11 cellular contexts compared by ENCODE assay signal in genomic region chr20:25238319-25239037, GRCh38. TPM values are rescaled to one million over a fixed set of nuclear protein-coding genes. Genes with fewer than 3 reads are reported as not detected.
DNase-seq lines count a peak whose midpoint lies in the region; ATAC-seq and TF ChIP-seq lines count a peak whose summit lies in the region.
"Had no signal": no experiment of that assay in that cellular context is flagged by ENCODE, and none has a peak within 500 bp of the region (broad histone marks: within the 10 kb centered on the region; RNA-seq: fewer than 3 reads in every experiment).

No MANE protein-coding gene starts in this region.

- H3K9me3 ChIP-seq in esophagus squamous epithelium (no peaks in the 10 kb centered on the region), endodermal cell (ENCODE audit: control insufficient read depth, low read length) (peaks cover 6% of the 10 kb centered on the region)

- H3K27me3 ChIP-seq in esophagus squamous epithelium (no peaks in the 10 kb centered on the region), endodermal cell (ENCODE audit: control insufficient read depth, insufficient read depth, low read length, poor library complexity, severe bottlenecking) (no peaks in the 10 kb centered on the region)

- TF ChIP-seq POLR2A in esophagus squamous epithelium (IDR thresholded peaks at IDR 0.05) = no peak

- ATAC-seq in activated CD8-positive, alpha-beta memory T cell treated with anti-CD3 and anti-CD28 coated beads, Interleukin-2, amount 10 ng/mL, durations not matched to agents 7 days and 5 days = no peak
- ATAC-seq in stimulated activated effector memory CD8-positive, alpha-beta T cell treated with anti-CD3 and anti-CD28 coated beads, Interleukin-12 subunit alpha, Interleukin-12 subunit beta, amount 100 ng/mL, for 72 hours = no peak

- peaks cover 8% of the 10 kb centered on the region for H3K27me3 Mint-ChIP-seq in activated CD8-positive, alpha-beta memory T cell treated with anti-CD3 and anti-CD28 coated beads, Interleukin-2, amount 10 ng/mL, durations not matched to agents 7 days and 5 days
- H3K27me3 Mint-ChIP-seq in endodermal cell (ENCODE audit: insufficient read depth) = peaks cover 7% of the 10 kb centered on the region

- no peak overlapping the region for H3K4me3 Mint-ChIP-seq in activated CD8-positive, alpha-beta memory T cell treated with anti-CD3 and anti-CD28 coated beads, Interleukin-2, amount 10 ng/mL, durations not matched to agents 7 days and 5 days
- peak overlapping the region; percentile 61 for H3K4me3 Mint-ChIP-seq in stimulated activated effector memory CD8-positive, alpha-beta T cell treated with anti-CD3 and anti-CD28 coated beads, Interleukin-12 subunit alpha, Interleukin-12 subunit beta, amount 100 ng/mL, for 72 hours
- H3K4me3 Mint-ChIP-seq in endodermal cell = no peak overlapping the region
- H3K4me3 Mint-ChIP-seq: mesothelial cell of epicardium had no signal

- DNase-seq in activated CD8-positive, alpha-beta memory T cell treated with anti-CD3 and anti-CD28 coated beads, Interleukin-2, amount 10 ng/mL, durations not matched to agents 7 days and 5 days = no peak
- DNase-seq in activated CD8-positive, alpha-beta memory T cell treated with anti-CD3 and anti-CD28 coated beads, Interleukin-2, amount 50 U/mL, for 4 hours = no peak
- DNase-seq in SW480 (ENCODE audit: low spot score) (peak; percentile 61), esophagus squamous epithelium (lab: John Stamatoyannopoulos, UW) (no peak), retina (no peak), endodermal cell (no peak), HuH-7.5 (ENCODE audit: low spot score) (no peak)
- DNase-seq in stimulated activated effector memory CD8-positive, alpha-beta T cell treated with anti-CD3 and anti-CD28 coated beads, Interleukin-12 subunit alpha, Interleukin-12 subunit beta, amount 100 ng/mL, for 72 hours (ENCODE audit: low spot score in 2 of 2) = no peak
- DNase-seq: cortex of kidney, NCI-H2107 had no signal

- TF ChIP-seq CTCF in esophagus squamous epithelium (IDR thresholded peaks at IDR 0.05) = no peak
- no peak for TF ChIP-seq CTCF in endodermal cell (conservative IDR thresholded peaks at IDR 0.05)

- no peaks in the 10 kb centered on the region for H3K36me3 Mint-ChIP-seq in activated CD8-positive, alpha-beta memory T cell treated with anti-CD3 and anti-CD28 coated beads, Interleukin-2, amount 10 ng/mL, durations not matched to agents 7 days and 5 days
- peaks cover 13% of the 10 kb centered on the region for H3K36me3 Mint-ChIP-seq in stimulated activated effector memory CD8-positive, alpha-beta T cell treated with anti-CD3 and anti-CD28 coated beads, Interleukin-12 subunit alpha, Interleukin-12 subunit beta, amount 100 ng/mL, for 72 hours
- H3K36me3 Mint-ChIP-seq in endodermal cell (ENCODE audit: low read depth) = no peaks in the 10 kb centered on the region
- H3K36me3 Mint-ChIP-seq: mesothelial cell of epicardium had no signal

- H3K4me1 ChIP-seq in esophagus squamous epithelium (peaks cover 28 to 65% (median 33%) of the 10 kb centered on the region in 3 donors), endodermal cell (ENCODE audit: control insufficient read depth, insufficient read depth, low read length) (peaks cover 3% of the 10 kb centered on the region)

- no peaks in the 10 kb centered on the region for H3K9me3 Mint-ChIP-seq in activated CD8-positive, alpha-beta memory T cell treated with anti-CD3 and anti-CD28 coated beads, Interleukin-2, amount 10 ng/mL, durations not matched to agents 7 days and 5 days (ENCODE audit: low read depth)
- H3K9me3 Mint-ChIP-seq in stimulated activated effector memory CD8-positive, alpha-beta T cell treated with anti-CD3 and anti-CD28 coated beads, Interleukin-12 subunit alpha, Interleukin-12 subunit beta, amount 100 ng/mL, for 72 hours = no peaks in the 10 kb centered on the region
- peaks cover under 1% of the 10 kb centered on the region for H3K9me3 Mint-ChIP-seq in endodermal cell

- H3K36me3 ChIP-seq in esophagus squamous epithelium = no peaks in the 10 kb centered on the region
- no peaks in the 10 kb centered on the region for H3K36me3 ChIP-seq in endodermal cell (ENCODE audit: control insufficient read depth, insufficient read depth, low read length)

- H3K4me3 ChIP-seq in esophagus squamous epithelium (no peak overlapping the region), endodermal cell (ENCODE audit: low read length) (no peak overlapping the region)

- no peak overlapping the region for H3K9ac ChIP-seq in endodermal cell (ENCODE audit: extremely low read depth, low read length, poor library complexity, severe bottlenecking)

- CTCF ChIA-PET in activated CD8-positive, alpha-beta memory T cell treated with anti-CD3 and anti-CD28 coated beads, Interleukin-2, amount 10 ng/mL, durations not matched to agents 7 days and 5 days (lab: Charles Lee) = no interaction called here

- peak overlapping the region; percentile 84 for H3K27ac Mint-ChIP-seq in activated CD8-positive, alpha-beta memory T cell treated with anti-CD3 and anti-CD28 coated beads, Interleukin-2, amount 10 ng/mL, durations not matched to agents 7 days and 5 days
- H3K27ac Mint-ChIP-seq in stimulated activated effector memory CD8-positive, alpha-beta T cell treated with anti-CD3 and anti-CD28 coated beads, Interleukin-12 subunit alpha, Interleukin-12 subunit beta, amount 100 ng/mL, for 72 hours = peak overlapping the region; percentile 97
- no peak overlapping the region for H3K27ac Mint-ChIP-seq in endodermal cell
- H3K27ac Mint-ChIP-seq: mesothelial cell of epicardium had no signal

- peaks cover 19% of the 10 kb centered on the region for H3K4me1 Mint-ChIP-seq in activated CD8-positive, alpha-beta memory T cell treated with anti-CD3 and anti-CD28 coated beads, Interleukin-2, amount 10 ng/mL, durations not matched to agents 7 days and 5 days
- peaks cover 33% of the 10 kb centered on the region for H3K4me1 Mint-ChIP-seq in stimulated activated effector memory CD8-positive, alpha-beta T cell treated with anti-CD3 and anti-CD28 coated beads, Interleukin-12 subunit alpha, Interleukin-12 subunit beta, amount 100 ng/mL, for 72 hours
- H3K4me1 Mint-ChIP-seq in endodermal cell = peaks cover 43% of the 10 kb centered on the region

- H3K27ac ChIP-seq in esophagus squamous epithelium (peak overlapping the region; percentile 81 to 92 (median 90)), endodermal cell (ENCODE audit: low read depth, low read length) (no peak overlapping the region)

- intact Hi-C loops in esophagus squamous epithelium (cut with DNase I) = no loop called here

- WGBS in esophagus squamous epithelium, 2 donors = 66 to 77% methylated on average over 5 to 9 of the region's 12 CpGs
- 94 to 95% methylated on average over 8 to 12 of the region's 12 CpGs for WGBS in endodermal cell (ENCODE audit: insufficient coverage in 1 of 2, insufficient read length in 1 of 2), 2 experiments

RNA-seq across cellular contexts. Expression of gene PYGB, which starts 9.4 kb away (rescaled TPM):
- 10 to 100 TPM; 28.4 to 36.8 TPM for total RNA-seq in activated CD8-positive, alpha-beta memory T cell treated with anti-CD3 and anti-CD28 coated beads, Interleukin-2, amount 10 ng/mL, durations not matched to agents 7 days and 5 days
- total RNA-seq in esophagus squamous epithelium (100 to 1,000 TPM in 2 of 4 donors, 10 to 100 TPM in 2; 70.8 to 127 (median 95.6) TPM), endodermal cell (10 to 100 TPM; 59.3 to 66.8 TPM)
- 48.4 TPM for polyA plus RNA-seq in endodermal cell (2013, experiment 1 of 2)
- 48.7 TPM for polyA plus RNA-seq in endodermal cell (2013, experiment 2 of 2)

RNA-seq across cellular contexts. Expression of gene ENTPD6, which starts 43.0 kb away (rescaled TPM):
- 10 to 100 TPM; 37.6 to 42.0 TPM for total RNA-seq in activated CD8-positive, alpha-beta memory T cell treated with anti-CD3 and anti-CD28 coated beads, Interleukin-2, amount 10 ng/mL, durations not matched to agents 7 days and 5 days
- total RNA-seq in esophagus squamous epithelium (10 to 100 TPM; 26.5 to 48.4 (median 40.2) TPM), endodermal cell (10 to 100 TPM; 77.1 to 93.6 TPM)
- 49.8 TPM for polyA plus RNA-seq in endodermal cell (2013, experiment 1 of 2)
- 44.7 TPM for polyA plus RNA-seq in endodermal cell (2013, experiment 2 of 2)
